8 cellular contexts compared by ENCODE assay signal in the genomic region with DNA sequence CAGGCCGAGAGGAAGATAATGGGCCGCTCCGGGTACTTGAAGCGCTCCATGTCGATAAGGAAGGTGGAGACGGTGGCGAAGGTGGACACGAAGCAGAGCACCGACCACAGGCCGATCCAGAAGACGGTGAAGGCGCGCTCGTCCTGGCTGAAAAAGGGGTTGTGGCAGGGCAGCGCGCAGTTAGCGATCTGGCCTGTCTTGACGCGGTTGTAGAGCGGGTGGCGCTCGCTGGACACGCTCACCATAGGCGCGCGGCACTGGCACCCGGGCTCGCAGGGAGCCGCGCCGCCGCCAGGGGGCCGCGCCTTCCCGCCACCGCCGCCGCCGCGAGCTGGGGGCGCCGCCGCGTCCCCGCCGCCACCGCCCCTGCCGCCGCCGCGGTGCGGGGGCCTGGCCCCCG. TPM values are rescaled to one million over a fixed set of nuclear protein-coding genes. Genes with fewer than 3 reads are reported as not detected.
DNase-seq lines count a peak whose midpoint lies in the region; ATAC-seq and TF ChIP-seq lines count a peak whose summit lies in the region.

No MANE protein-coding gene starts in this region.

- no peak overlapping the region for H3K27ac Mint-ChIP-seq in CD4-positive, alpha-beta T cell

- CTCF ChIA-PET in CD4-positive, alpha-beta T cell (lab: Charles Lee) = no interaction called here

- peaks cover 29% of the 10 kb centered on the region for H3K27me3 ChIP-seq in CD4-positive, alpha-beta T cell (ENCODE audit: control insufficient read depth, insufficient read depth, low read length)
- peaks cover 15% of the 10 kb centered on the region for H3K27me3 ChIP-seq in lower lobe of right lung (ENCODE audit: low read depth)

- no peaks in the 10 kb centered on the region for H3K9me3 Mint-ChIP-seq in CD4-positive, alpha-beta T cell

- no peak for TF ChIP-seq CTCF in CD4-positive, alpha-beta T cell (IDR thresholded peaks at IDR 0.05)
- peak; percentile 34 for TF ChIP-seq CTCF in lower lobe of right lung (IDR thresholded peaks at IDR 0.05)

- POLR2A ChIA-PET in CD4-positive, alpha-beta T cell (lab: Charles Lee) = no interaction called here

- H3K27ac ChIP-seq in CD4-positive, alpha-beta T cell (ENCODE audit: low read depth, low read length) = no peak overlapping the region
- H3K27ac ChIP-seq in lower lobe of right lung = peak overlapping the region; percentile 65

- H3K4me3 ChIP-seq in lower lobe of right lung = peak overlapping the region; percentile 59

- DNase-seq in CD4-positive, alpha-beta T cell = peak in 3 of 10 experiments; percentile 27 to 37 (median 37)
- DNase-seq in GM19238 (ENCODE audit: insufficient read length, low spot score) = peak; percentile 51
- peak; percentile 52 for DNase-seq in UCSD-AML1 (lab: John Stamatoyannopoulos, UW; ENCODE audit: unreplicated experiment)
- peak; percentile 82 for DNase-seq in ecto neural progenitor cell (ENCODE audit: low spot score)
- peak; percentile 82 for DNase-seq in lower lobe of right lung
- peak; percentile 55 for DNase-seq in stimulated activated naive CD8-positive, alpha-beta T cell treated with anti-CD3 and anti-CD28 coated beads, Interleukin-15, Interleukin-2, amounts not matched to agents 100 U/mL and 50 U/mL, for 24 hours
- DNase-seq in NCI-H2081 treated with DMSO at 0.1 percent for 48 hours (lab: John Stamatoyannopoulos, UW) = no peak

- peaks cover 47% of the 10 kb centered on the region for H3K4me1 ChIP-seq in lower lobe of right lung

- H3K4me3 Mint-ChIP-seq in CD4-positive, alpha-beta T cell = peak overlapping the region; percentile 86

- no peaks in the 10 kb centered on the region for H3K9me3 ChIP-seq in CD4-positive, alpha-beta T cell (ENCODE audit: control insufficient read depth, low read length)
- H3K9me3 ChIP-seq in lower lobe of right lung = no peaks in the 10 kb centered on the region

- peaks cover 68% of the 10 kb centered on the region for H3K27me3 Mint-ChIP-seq in CD4-positive, alpha-beta T cell

- peaks cover 44% of the 10 kb centered on the region for H3K4me1 Mint-ChIP-seq in CD4-positive, alpha-beta T cell (ENCODE audit: low read depth)

- peak; percentile 16 for ATAC-seq in CD4-positive, alpha-beta T cell (ENCODE audit: poor library complexity)
- ATAC-seq in HG03571 (IDR thresholded peaks at IDR 0.05; ENCODE audit: unreplicated experiment) (peak; percentile 32), lower lobe of right lung (peak; percentile 5 to 40)
- ATAC-seq in stimulated activated naive CD8-positive, alpha-beta T cell treated with anti-CD3 and anti-CD28 coated beads, Interleukin-15, Interleukin-2, amounts not matched to agents 100 U/mL and 50 U/mL, for 24 hours = peak; percentile 50

- no peaks in the 10 kb centered on the region for H3K36me3 ChIP-seq in lower lobe of right lung

- intact Hi-C loops in CD4-positive, alpha-beta T cell (cut with DNase I, micrococcal nuclease) = loop anchor here in 1 of 2 experiments (5.0 kb wide), 1 partner anchor 303 kb away; the partner anchor contains the start of gene CCNY
- intact Hi-C loops in lower lobe of right lung (cut with DNase I) = no loop called here

- no peaks in the 10 kb centered on the region for H3K36me3 Mint-ChIP-seq in CD4-positive, alpha-beta T cell (ENCODE audit: low read depth)

RNA-seq across cellular contexts. Expression of gene FZD8, which starts 1.6 kb away (rescaled TPM):
- total RNA-seq in CD4-positive, alpha-beta T cell = 1 to 10 TPM; 2.1 to 2.2 TPM
- total RNA-seq in lower lobe of right lung = 13.3 TPM

RNA-seq across cellular contexts. Expression of gene GJD4, which starts 35.3 kb away (rescaled TPM):
- total RNA-seq in CD4-positive, alpha-beta T cell = not detected
- total RNA-seq in lower lobe of right lung = not detected
